ENCODE assay signal across 1 cellular context in the genomic region with DNA sequence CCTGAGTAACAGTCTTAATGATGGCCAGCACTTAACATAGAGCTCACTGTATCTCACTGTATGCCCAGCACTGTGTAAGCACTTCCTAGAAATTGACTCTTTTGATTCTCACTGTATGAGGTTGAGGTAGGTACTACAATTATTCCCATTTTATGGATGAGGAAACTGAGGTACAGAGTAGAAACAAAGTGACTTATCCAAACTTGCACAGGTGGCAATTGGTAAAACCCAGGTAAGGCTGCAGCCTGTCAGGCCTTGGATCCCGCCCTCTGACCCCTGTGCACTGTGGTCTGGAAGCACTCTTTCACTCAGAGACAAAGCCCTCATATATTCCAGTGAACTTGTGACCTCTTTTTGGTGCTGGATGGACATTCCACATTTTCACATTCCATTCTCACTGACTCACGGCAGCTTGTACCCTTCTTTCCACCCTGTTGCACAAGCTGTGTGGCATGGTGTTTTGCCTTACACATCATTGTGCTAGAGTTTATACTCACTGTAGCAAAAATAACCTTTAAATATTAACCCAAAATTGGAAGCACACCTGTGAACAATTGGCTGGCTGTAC.
A peak's percentile ranks its signal among the peaks of the same experiment; 100 is the strongest.
TF ChIP-seq lines count a peak whose summit lies in the region.

No MANE protein-coding gene starts in this region.

TF ChIP-seq in HepG2, 621 proteins besides CTCF, POLR2A, EP300 and RAD21 (continued from another document and continues in another):
- TF ChIP-seq, protein P1, sequence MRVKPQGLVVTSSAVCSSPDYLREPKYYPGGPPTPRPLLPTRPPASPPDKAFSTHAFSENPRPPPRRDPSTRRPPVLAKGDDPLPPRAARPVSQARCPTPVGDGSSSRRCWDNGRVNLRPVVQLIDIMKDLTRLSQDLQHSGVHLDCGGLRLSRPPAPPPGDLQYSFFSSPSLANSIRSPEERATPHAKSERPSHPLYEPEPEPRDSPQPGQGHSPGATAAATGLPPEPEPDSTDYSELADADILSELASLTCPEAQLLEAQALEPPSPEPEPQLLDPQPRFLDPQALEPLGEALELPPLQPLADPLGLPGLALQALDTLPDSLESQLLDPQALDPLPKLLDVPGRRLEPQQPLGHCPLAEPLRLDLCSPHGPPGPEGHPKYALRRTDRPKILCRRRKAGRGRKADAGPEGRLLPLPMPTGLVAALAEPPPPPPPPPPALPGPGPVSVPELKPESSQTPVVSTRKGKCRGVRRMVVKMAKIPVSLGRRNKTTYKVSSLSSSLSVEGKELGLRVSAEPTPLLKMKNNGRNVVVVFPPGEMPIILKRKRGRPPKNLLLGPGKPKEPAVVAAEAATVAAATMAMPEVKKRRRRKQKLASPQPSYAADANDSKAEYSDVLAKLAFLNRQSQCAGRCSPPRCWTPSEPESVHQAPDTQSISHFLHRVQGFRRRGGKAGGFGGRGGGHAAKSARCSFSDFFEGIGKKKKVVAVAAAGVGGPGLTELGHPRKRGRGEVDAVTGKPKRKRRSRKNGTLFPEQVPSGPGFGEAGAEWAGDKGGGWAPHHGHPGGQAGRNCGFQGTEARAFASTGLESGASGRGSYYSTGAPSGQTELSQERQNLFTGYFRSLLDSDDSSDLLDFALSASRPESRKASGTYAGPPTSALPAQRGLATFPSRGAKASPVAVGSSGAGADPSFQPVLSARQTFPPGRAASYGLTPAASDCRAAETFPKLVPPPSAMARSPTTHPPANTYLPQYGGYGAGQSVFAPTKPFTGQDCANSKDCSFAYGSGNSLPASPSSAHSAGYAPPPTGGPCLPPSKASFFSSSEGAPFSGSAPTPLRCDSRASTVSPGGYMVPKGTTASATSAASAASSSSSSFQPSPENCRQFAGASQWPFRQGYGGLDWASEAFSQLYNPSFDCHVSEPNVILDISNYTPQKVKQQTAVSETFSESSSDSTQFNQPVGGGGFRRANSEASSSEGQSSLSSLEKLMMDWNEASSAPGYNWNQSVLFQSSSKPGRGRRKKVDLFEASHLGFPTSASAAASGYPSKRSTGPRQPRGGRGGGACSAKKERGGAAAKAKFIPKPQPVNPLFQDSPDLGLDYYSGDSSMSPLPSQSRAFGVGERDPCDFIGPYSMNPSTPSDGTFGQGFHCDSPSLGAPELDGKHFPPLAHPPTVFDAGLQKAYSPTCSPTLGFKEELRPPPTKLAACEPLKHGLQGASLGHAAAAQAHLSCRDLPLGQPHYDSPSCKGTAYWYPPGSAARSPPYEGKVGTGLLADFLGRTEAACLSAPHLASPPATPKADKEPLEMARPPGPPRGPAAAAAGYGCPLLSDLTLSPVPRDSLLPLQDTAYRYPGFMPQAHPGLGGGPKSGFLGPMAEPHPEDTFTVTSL (CRISPR knock-in tag; IDR thresholded peaks at IDR 0.05; ENCODE audit: borderline replicate concordance) = peak; percentile 96
- TF ChIP-seq ZNF10 (CRISPR knock-in tag; IDR thresholded peaks at IDR 0.05; ENCODE audit: borderline replicate concordance, low read depth) (no peak), HIC2 (CRISPR knock-in tag; IDR thresholded peaks at IDR 0.05; ENCODE audit: low read depth) (peak; percentile 59; the same call in 1 of the 2 replicates), ZBTB7B (CRISPR knock-in tag; IDR thresholded peaks at IDR 0.05) (no peak), ZSCAN22 (CRISPR knock-in tag; IDR thresholded peaks at IDR 0.05) (no peak), MTF1 (CRISPR knock-in tag; IDR thresholded peaks at IDR 0.05) (no peak), NPAS2 (CRISPR knock-in tag; IDR thresholded peaks at IDR 0.05; ENCODE audit: borderline replicate concordance) (no peak), GLMP (CRISPR knock-in tag; IDR thresholded peaks at IDR 0.05; ENCODE audit: borderline replicate concordance) (no peak), MIER3 (CRISPR knock-in tag; IDR thresholded peaks at IDR 0.05; ENCODE audit: borderline replicate concordance) (peak; percentile 96), EEA1 (CRISPR knock-in tag; IDR thresholded peaks at IDR 0.05; ENCODE audit: borderline replicate concordance) (no peak), SP5 (CRISPR knock-in tag; IDR thresholded peaks at IDR 0.05; ENCODE audit: borderline replicate concordance, low read depth) (peak; percentile 82), ZEB1 (IDR thresholded peaks at IDR 0.05; ENCODE audit: insufficient replicate concordance, low read depth) (peak; percentile 99), NR2F6 (IDR thresholded peaks at IDR 0.05) (peak; percentile 99), NR2F6 (CRISPR knock-in tag; IDR thresholded peaks at IDR 0.05) (peak; percentile 99), NFE2 (CRISPR knock-in tag; IDR thresholded peaks at IDR 0.05) (no peak), RNF2 (conservative IDR thresholded peaks at IDR 0.05; ENCODE audit: low read depth) (no peak), NFE2L2 (IDR thresholded peaks at IDR 0.05; ENCODE audit: low read length) (no peak), PPARG (CRISPR knock-in tag; conservative IDR thresholded peaks at IDR 0.05) (peak; percentile 95), ZNF776 (CRISPR knock-in tag; IDR thresholded peaks at IDR 0.05) (no peak), TRAFD1 (CRISPR knock-in tag; IDR thresholded peaks at IDR 0.05; ENCODE audit: borderline replicate concordance) (no peak), ATM (IDR thresholded peaks at IDR 0.05; ENCODE audit: borderline replicate concordance) (peak; percentile 70; the same call in 1 of the 2 replicates), ELF4 (CRISPR knock-in tag; IDR thresholded peaks at IDR 0.05; ENCODE audit: borderline replicate concordance) (no peak), ZNF878 (CRISPR knock-in tag; IDR thresholded peaks at IDR 0.05) (peak; percentile 84; the same call in 1 of the 2 replicates), U2AF1 (optimal IDR thresholded peaks at IDR 0.05; ENCODE audit: low read depth, low read length) (no peak), ZNF121 (CRISPR knock-in tag; IDR thresholded peaks at IDR 0.05) (no peak), ZMYM2 (CRISPR knock-in tag; IDR thresholded peaks at IDR 0.05) (peak; percentile 98), RFXAP (CRISPR knock-in tag; IDR thresholded peaks at IDR 0.05; ENCODE audit: borderline replicate concordance) (0 out of 2 replicates have a peak, but pooled peaks have one; percentile 55), SIX4 (CRISPR knock-in tag; IDR thresholded peaks at IDR 0.05) (peak; percentile 77), ERF (CRISPR knock-in tag; IDR thresholded peaks at IDR 0.05) (peak; percentile 95), MED8 (CRISPR knock-in tag; IDR thresholded peaks at IDR 0.05; ENCODE audit: insufficient replicate concordance) (peak; percentile 17), SPEN (CRISPR knock-in tag; IDR thresholded peaks at IDR 0.05; ENCODE audit: low read depth) (peak; percentile 67; the same call in 1 of the 2 replicates), IKZF1 (IDR thresholded peaks at IDR 0.05) (no peak), PAX8 (CRISPR knock-in tag; IDR thresholded peaks at IDR 0.05; ENCODE audit: borderline replicate concordance) (no peak), HBP1 (CRISPR knock-in tag; IDR thresholded peaks at IDR 0.05; ENCODE audit: low read depth) (no peak; the same call in 1 of the 2 replicates), SIN3B (IDR thresholded peaks at IDR 0.05; ENCODE audit: low read length) (no peak), KDM3A (CRISPR knock-in tag; IDR thresholded peaks at IDR 0.05; ENCODE audit: low read depth) (no peak; the same call in 1 of the 2 replicates), AGO2 (optimal IDR thresholded peaks at IDR 0.05; ENCODE audit: low read depth, low read length) (no peak), ZNF550 (CRISPR knock-in tag; IDR thresholded peaks at IDR 0.05; ENCODE audit: borderline replicate concordance) (no peak), NONO (IDR thresholded peaks at IDR 0.05) (no peak), NONO (CRISPR knock-in tag; conservative IDR thresholded peaks at IDR 0.05) (peak; percentile 76), WIZ (CRISPR knock-in tag; IDR thresholded peaks at IDR 0.05) (0 out of 2 replicates have a peak, but pooled peaks have one; percentile 71), ISX (CRISPR knock-in tag; conservative IDR thresholded peaks at IDR 0.05) (no peak), CREB1 (IDR thresholded peaks at IDR 0.05) (no peak), CREB1 (CRISPR knock-in tag; IDR thresholded peaks at IDR 0.05) (peak; percentile 74), ATF1 (CRISPR knock-in tag; IDR thresholded peaks at IDR 0.05) (peak; percentile 57), PBX2 (CRISPR knock-in tag; IDR thresholded peaks at IDR 0.05) (0 out of 2 replicates have a peak, but pooled peaks have one; percentile 26), FOSL1 (CRISPR knock-in tag; IDR thresholded peaks at IDR 0.05; ENCODE audit: borderline replicate concordance) (peak; percentile 99), ZNF513 (CRISPR knock-in tag; conservative IDR thresholded peaks at IDR 0.05) (no peak), ZIK1 (CRISPR knock-in tag; IDR thresholded peaks at IDR 0.05; ENCODE audit: borderline replicate concordance, low read depth) (no peak), ZNF441 (CRISPR knock-in tag; IDR thresholded peaks at IDR 0.05; ENCODE audit: borderline replicate concordance) (no peak), TOE1 (CRISPR knock-in tag; IDR thresholded peaks at IDR 0.05) (0 out of 2 replicates have a peak, but pooled peaks have one; percentile 63)
- TF ChIP-seq, protein P2, sequence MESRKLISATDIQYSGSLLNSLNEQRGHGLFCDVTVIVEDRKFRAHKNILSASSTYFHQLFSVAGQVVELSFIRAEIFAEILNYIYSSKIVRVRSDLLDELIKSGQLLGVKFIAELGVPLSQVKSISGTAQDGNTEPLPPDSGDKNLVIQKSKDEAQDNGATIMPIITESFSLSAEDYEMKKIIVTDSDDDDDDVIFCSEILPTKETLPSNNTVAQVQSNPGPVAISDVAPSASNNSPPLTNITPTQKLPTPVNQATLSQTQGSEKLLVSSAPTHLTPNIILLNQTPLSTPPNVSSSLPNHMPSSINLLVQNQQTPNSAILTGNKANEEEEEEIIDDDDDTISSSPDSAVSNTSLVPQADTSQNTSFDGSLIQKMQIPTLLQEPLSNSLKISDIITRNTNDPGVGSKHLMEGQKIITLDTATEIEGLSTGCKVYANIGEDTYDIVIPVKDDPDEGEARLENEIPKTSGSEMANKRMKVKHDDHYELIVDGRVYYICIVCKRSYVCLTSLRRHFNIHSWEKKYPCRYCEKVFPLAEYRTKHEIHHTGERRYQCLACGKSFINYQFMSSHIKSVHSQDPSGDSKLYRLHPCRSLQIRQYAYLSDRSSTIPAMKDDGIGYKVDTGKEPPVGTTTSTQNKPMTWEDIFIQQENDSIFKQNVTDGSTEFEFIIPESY (CRISPR knock-in tag; IDR thresholded peaks at IDR 0.05) = peak; percentile 52; the same call in 1 of the 2 replicates
